Comparison of ENCODE assay signal across 19 cellular contexts in genomic region chr5:52705720-52706119, GRCh38.
A peak's percentile ranks its signal among the peaks of the same experiment; 100 is the strongest.
DNase-seq lines count a peak whose midpoint lies in the region; ATAC-seq and TF ChIP-seq lines count a peak whose summit lies in the region.
"Had no signal": no experiment of that assay in that cellular context is flagged by ENCODE, and none has a peak within 500 bp of the region (broad histone marks: within the 10 kb centered on the region; RNA-seq: fewer than 3 reads in every experiment).

No MANE protein-coding gene starts in this region.

- peak; percentile 40 for ATAC-seq in IMR-90 (ENCODE audit: low read depth)
- ATAC-seq in naive thymus-derived CD4-positive, alpha-beta T cell: no peak
- ATAC-seq in lower lobe of right lung: no peak
- ATAC-seq: GM12878 had no signal

- H3K56ac ChIP-seq in IMR-90 (ENCODE audit: extremely low read depth, insufficient read depth, low read length): no peak overlapping the region

- H3K27me3 ChIP-seq in IMR-90 (ENCODE audit: control insufficient read depth, insufficient read depth, low read length): no peaks in the 10 kb centered on the region
- no peaks in the 10 kb centered on the region for H3K27me3 ChIP-seq in naive thymus-derived CD4-positive, alpha-beta T cell (ENCODE audit: control insufficient read depth in 2 of 2, insufficient read depth in 2 of 2, low read length in 2 of 2)
- H3K27me3 ChIP-seq in HAP-1 (ENCODE audit: low read depth): no peaks in the 10 kb centered on the region
- H3K27me3 ChIP-seq in BE2C: no peaks in the 10 kb centered on the region
- no peaks in the 10 kb centered on the region for H3K27me3 ChIP-seq in lower lobe of right lung (ENCODE audit: low read depth)
- H3K27me3 ChIP-seq: neural progenitor cell, right atrium auricular region had no signal

- H3K9me3 Mint-ChIP-seq in chondrocyte (ENCODE audit: low read depth): no peaks in the 10 kb centered on the region
- H3K9me3 Mint-ChIP-seq in naive thymus-derived CD4-positive, alpha-beta T cell: peaks cover 0 to 2% (median 0%) of the 10 kb centered on the region in 11 donors
- H3K9me3 Mint-ChIP-seq: activated B cell treated with CpG ODN at 0.5 μM for 24 hours, H9, neural progenitor cell had no signal

- H2BK5ac ChIP-seq in IMR-90 (ENCODE audit: low read depth, low read length, poor library complexity, severe bottlenecking): no peak overlapping the region

- no peak for TF ChIP-seq RAD21 in IMR-90 (IDR thresholded peaks at IDR 0.05; ENCODE audit: low read length)

- no TSS peak for BruUV-seq in IMR-90 (replicated peaks; lab: Mats Ljungman, UMichigan)

- no peak overlapping the region for H3K23ac ChIP-seq in IMR-90 (ENCODE audit: low read depth, low read length)

- H3K27ac Mint-ChIP-seq in chondrocyte (ENCODE audit: unreplicated experiment): peak overlapping the region; percentile 73
- H3K27ac Mint-ChIP-seq in naive thymus-derived CD4-positive, alpha-beta T cell: no peak overlapping the region
- H3K27ac Mint-ChIP-seq: activated B cell treated with CpG ODN at 0.5 μM for 24 hours, neural progenitor cell had no signal

- no peak overlapping the region for H2AFZ ChIP-seq in IMR-90 (replicated peaks; ENCODE audit: low read length, poor library complexity)
- H2AFZ ChIP-seq: neural progenitor cell had no signal

- peaks cover 66% of the 10 kb centered on the region for H3K4me1 Mint-ChIP-seq in chondrocyte (ENCODE audit: low read depth)
- peaks cover 27 to 71% (median 52%) of the 10 kb centered on the region in 7 donors for H3K4me1 Mint-ChIP-seq in naive thymus-derived CD4-positive, alpha-beta T cell
- H3K4me1 Mint-ChIP-seq: activated B cell treated with CpG ODN at 0.5 μM for 24 hours, neural progenitor cell had no signal

- no peak overlapping the region for H4K91ac ChIP-seq in IMR-90 (ENCODE audit: insufficient read depth, low read depth, low read length)

- no peak overlapping the region for H3K18ac ChIP-seq in IMR-90 (ENCODE audit: low read depth, low read length)

- DNase-seq in Daoy (ENCODE audit: low read depth): peak; percentile 26
- no peak for DNase-seq in IMR-90
- no peak for DNase-seq in chondrocyte (ENCODE audit: low spot score)
- peak in 3 of 9 donors; percentile 12 to 30 (median 19) for DNase-seq in naive thymus-derived CD4-positive, alpha-beta T cell
- DNase-seq in HAP-1 (ENCODE audit: low spot score in 2 of 2): no peak
- no peak for DNase-seq in BE2C
- no peak for DNase-seq in lower lobe of right lung
- DNase-seq: activated B cell treated with CpG ODN at 0.5 μM for 24 hours; activated CD8-positive, alpha-beta memory T cell treated with anti-CD3 and anti-CD28 coated beads, Interleukin-2, amount 50 U/mL, for 4 hours; activated naive CD4-positive, alpha-beta T cell; effector CD8-positive, alpha-beta T cell; H9; NCI-H1092; NCI-H2171; stimulated activated CD4-positive, alpha-beta T cell treated with anti-CD3 and anti-CD28 coated beads, Interleukin-2, amount 100 ng/mL, for 48 hours; stimulated activated CD8-positive, alpha-beta memory T cell treated with anti-CD3 and anti-CD28 coated beads, Interleukin-4, amount 100 ng/mL, for 48 hours had no signal

- H3K4me3 Mint-ChIP-seq in chondrocyte (ENCODE audit: unreplicated experiment): no peak overlapping the region
- peak overlapping the region in 9 of 10 donors; percentile 7 to 72 (median 44) for H3K4me3 Mint-ChIP-seq in naive thymus-derived CD4-positive, alpha-beta T cell
- H3K4me3 Mint-ChIP-seq: activated B cell treated with CpG ODN at 0.5 μM for 24 hours, H9, neural progenitor cell had no signal

- CTCF ChIA-PET in IMR-90 (lab: Yijun Ruan, JAX): interaction anchor here (1.2 to 2.1 kb wide), 2 partner anchors 12 to 13 kb away, joined by 4 read pairs; no protein-coding TSS in a partner anchor
- CTCF ChIA-PET in naive thymus-derived CD4-positive, alpha-beta T cell (lab: Charles Lee): interaction anchor here (1.5 kb wide), 1 partner anchor 9 kb away, joined by 3 read pairs; no protein-coding TSS in a partner anchor

- H2BK20ac ChIP-seq in IMR-90 (ENCODE audit: low read depth, low read length): no peak overlapping the region

- H3K4me2 ChIP-seq in IMR-90 (ENCODE audit: low read depth, low read length): no peak overlapping the region
- H3K4me2 ChIP-seq: neural progenitor cell had no signal

- in situ Hi-C loops in IMR-90 (cut with MboI; ENCODE audit: low sequenced_read_pairs) (no loop called here), HAP-1 (cut with MboI; ENCODE audit: low sequenced_read_pairs) (no loop called here)

- H4K8ac ChIP-seq in IMR-90 (ENCODE audit: low read depth in 2 of 2, low read length in 2 of 2): no peak overlapping the region

- H3K27me3 Mint-ChIP-seq in chondrocyte (ENCODE audit: low read depth): no peaks in the 10 kb centered on the region
- peaks cover 0 to 12% (median 0%) of the 10 kb centered on the region in 5 donors for H3K27me3 Mint-ChIP-seq in naive thymus-derived CD4-positive, alpha-beta T cell
- H3K27me3 Mint-ChIP-seq: activated B cell treated with CpG ODN at 0.5 μM for 24 hours had no signal

- H3K4ac ChIP-seq in IMR-90 (ENCODE audit: low read depth, low read length): no peak overlapping the region

- no peak overlapping the region for H3K27ac ChIP-seq in IMR-90 (ENCODE audit: insufficient read depth, low read length)
- H3K27ac ChIP-seq in naive thymus-derived CD4-positive, alpha-beta T cell (ENCODE audit: low read depth, low read length): no peak overlapping the region
- no peak overlapping the region for H3K27ac ChIP-seq in lower lobe of right lung
- H3K27ac ChIP-seq: neural progenitor cell, right atrium auricular region had no signal

- no peaks in the 10 kb centered on the region for H3K79me1 ChIP-seq in IMR-90 (ENCODE audit: low read depth in 1 of 2, low read length in 2 of 2)

- H3K4me1 ChIP-seq in IMR-90 (ENCODE audit: control insufficient read depth, insufficient read depth, low read length) (peaks cover 2% of the 10 kb centered on the region; the same call in 1 of the 2 replicates), HAP-1 (no peaks in the 10 kb centered on the region), BE2C (peaks cover 3% of the 10 kb centered on the region; the same call in 1 of the 2 replicates), lower lobe of right lung (peaks cover 11% of the 10 kb centered on the region)
- H3K4me1 ChIP-seq in naive thymus-derived CD4-positive, alpha-beta T cell (ENCODE audit: control insufficient read depth in 2 of 2, insufficient read depth in 2 of 2, low read length in 2 of 2): peaks cover 17 to 39% of the 10 kb centered on the region in 2 donors
- H3K4me1 ChIP-seq: neural progenitor cell had no signal

- H4K5ac ChIP-seq in IMR-90 (ENCODE audit: low read depth, low read length): no peak overlapping the region

- TF ChIP-seq POLR2A in IMR-90 (IDR thresholded peaks at IDR 0.05; ENCODE audit: low read depth, low read length): no peak

- no peak overlapping the region for H3K4me3 ChIP-seq in IMR-90 (ENCODE audit: insufficient read depth, low read depth, low read length)
- H3K4me3 ChIP-seq in naive thymus-derived CD4-positive, alpha-beta T cell (ENCODE audit: low read length): no peak overlapping the region
- H3K4me3 ChIP-seq in HAP-1: no peak overlapping the region
- H3K4me3 ChIP-seq in BE2C (ENCODE audit: low read depth, low read length): no peak overlapping the region
- H3K4me3 ChIP-seq in lower lobe of right lung: no peak overlapping the region
- H3K4me3 ChIP-seq: GM12878, neural progenitor cell, right atrium auricular region had no signal

- no peak overlapping the region for H2AK9ac ChIP-seq in IMR-90 (replicated peaks; ENCODE audit: low read depth, low read length, poor library complexity)

- H3K9me3 ChIP-seq in IMR-90 (ENCODE audit: control insufficient read depth, insufficient read depth, low read length) (no peaks in the 10 kb centered on the region), HAP-1 (no peaks in the 10 kb centered on the region), BE2C (no peaks in the 10 kb centered on the region), lower lobe of right lung (no peaks in the 10 kb centered on the region)
- no peaks in the 10 kb centered on the region for H3K9me3 ChIP-seq in naive thymus-derived CD4-positive, alpha-beta T cell (ENCODE audit: control insufficient read depth in 2 of 3, low read length in 3 of 3)
- H3K9me3 ChIP-seq: right atrium auricular region had no signal

- POLR2A ChIA-PET in IMR-90 (lab: Charles Lee; ENCODE audit: unreplicated experiment): no interaction called here
- POLR2A ChIA-PET in naive thymus-derived CD4-positive, alpha-beta T cell (lab: Charles Lee): interaction anchor here (0.8 kb wide), 1 partner anchor 73 kb away, joined by 3 read pairs; no protein-coding TSS in a partner anchor

- no peak overlapping the region for H3K9ac ChIP-seq in IMR-90 (ENCODE audit: low read depth, low read length)
- H3K9ac ChIP-seq: neural progenitor cell had no signal

- no peak overlapping the region for H2BK120ac ChIP-seq in IMR-90 (ENCODE audit: low read depth, low read length)

- no peak overlapping the region for H3K14ac ChIP-seq in IMR-90 (replicated peaks; ENCODE audit: low read depth, low read length)

- TF ChIP-seq CTCF in IMR-90 (conservative IDR thresholded peaks at IDR 0.05; ENCODE audit: low read depth, low read length): no peak
- TF ChIP-seq CTCF in chondrocyte (IDR thresholded peaks at IDR 0.05): no peak
- no peak for TF ChIP-seq CTCF in BE2C (IDR thresholded peaks at IDR 0.05; ENCODE audit: low read depth, low read length)
- no peak for TF ChIP-seq CTCF in lower lobe of right lung (IDR thresholded peaks at IDR 0.05)

- no peak overlapping the region for H2BK15ac ChIP-seq in IMR-90 (ENCODE audit: low read depth, low read length)

- no peaks in the 10 kb centered on the region for H4K20me1 ChIP-seq in IMR-90 (ENCODE audit: insufficient read depth, low read length)

- intact Hi-C loops in IMR-90 (cut with micrococcal nuclease) (no loop called here), lower lobe of right lung (cut with DNase I) (no loop called here)
- intact Hi-C loops in naive thymus-derived CD4-positive, alpha-beta T cell (cut with micrococcal nuclease): loop anchor here in 1 of 2 donors (1.0 to 5.0 kb wide), 3 partner anchors 20 to 97 kb away; no protein-coding TSS in a partner anchor

- dilution Hi-C loops in IMR-90 (cut with HindIII; ENCODE audit: low sequenced_read_pairs, unreplicated experiment): no loop called here

- H3K36me3 ChIP-seq in IMR-90 (ENCODE audit: control insufficient read depth, insufficient read depth, low read length): no peaks in the 10 kb centered on the region
- H3K36me3 ChIP-seq in naive thymus-derived CD4-positive, alpha-beta T cell (ENCODE audit: control insufficient read depth in 2 of 3, insufficient read depth in 3 of 3, low read length in 3 of 3): no peaks in the 10 kb centered on the region
- H3K36me3 ChIP-seq in HAP-1 (replicated peaks): no peaks in the 10 kb centered on the region
- no peaks in the 10 kb centered on the region for H3K36me3 ChIP-seq in BE2C
- no peaks in the 10 kb centered on the region for H3K36me3 ChIP-seq in lower lobe of right lung
- H3K36me3 ChIP-seq: neural progenitor cell, right atrium auricular region had no signal

- H3K9me1 ChIP-seq in IMR-90 (ENCODE audit: insufficient read depth, low read length): 0 out of 2 replicates have a peak, but pooled peaks cover 7% of the 10 kb centered on the region

- H3K36me3 Mint-ChIP-seq in chondrocyte (ENCODE audit: low read depth): no peaks in the 10 kb centered on the region
- H3K36me3 Mint-ChIP-seq in naive thymus-derived CD4-positive, alpha-beta T cell: peaks cover 0 to 10% (median 0%) of the 10 kb centered on the region in 5 donors
- H3K36me3 Mint-ChIP-seq: neural progenitor cell had no signal

- H2AK5ac ChIP-seq in IMR-90 (ENCODE audit: low read depth, low read length): no peak overlapping the region
